2 cellular contexts compared by ENCODE assay signal in the genomic region with DNA sequence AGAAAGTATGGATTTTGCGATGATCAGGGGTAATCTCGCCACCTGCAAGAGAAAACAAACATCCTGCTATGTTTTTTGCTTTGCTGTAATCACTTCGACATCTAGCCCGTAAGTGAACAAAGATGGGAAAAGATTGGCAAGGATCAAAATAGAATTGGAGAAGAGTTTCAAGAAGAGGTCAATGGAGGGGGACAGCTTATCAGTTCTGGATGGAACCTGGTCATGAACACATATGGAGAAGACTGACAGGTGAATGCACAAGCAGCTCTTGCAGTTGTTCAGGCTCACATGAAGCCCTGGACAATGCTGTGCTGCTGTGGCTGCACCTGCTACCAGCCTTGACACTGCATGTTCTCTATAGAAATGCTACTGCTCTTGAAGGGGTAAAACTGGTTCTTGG.
TF ChIP-seq lines count a peak whose summit lies in the region.

No MANE protein-coding gene starts in this region.

TF ChIP-seq in SK-N-SH, 30 proteins besides CTCF, POLR2A, EP300 and RAD21 (continued from another document):
- TF ChIP-seq RXRA (IDR thresholded peaks at IDR 0.05; ENCODE audit: borderline replicate concordance, low read depth) (no peak), SIN3A (IDR thresholded peaks at IDR 0.05; ENCODE audit: borderline replicate concordance, low read depth, low read length) (no peak), RCOR1 (IDR thresholded peaks at IDR 0.05; ENCODE audit: low read length) (no peak), SMC3 (IDR thresholded peaks at IDR 0.05; ENCODE audit: low read depth, low read length) (no peak), TAF1 (IDR thresholded peaks at IDR 0.05; ENCODE audit: borderline replicate concordance, low read depth, low read length) (no peak), TCF12 (IDR thresholded peaks at IDR 0.05) (no peak), JUND (IDR thresholded peaks at IDR 0.05) (no peak), TEAD4 (IDR thresholded peaks at IDR 0.05; ENCODE audit: borderline replicate concordance, insufficient read depth) (no peak), MEF2A (IDR thresholded peaks at IDR 0.05; ENCODE audit: borderline replicate concordance, low read depth) (no peak), EZH2phosphoT487 (IDR thresholded peaks at IDR 0.05; ENCODE audit: borderline replicate concordance, low read depth) (no peak), CHD2 (IDR thresholded peaks at IDR 0.05; ENCODE audit: low read length, partially characterized antibody) (no peak), POLR2AphosphoS5 (IDR thresholded peaks at IDR 0.05; ENCODE audit: low read depth, low read length) (no peak), ELF1 (IDR thresholded peaks at IDR 0.05) (no peak), FOXJ3 (CRISPR knock-in tag; IDR thresholded peaks at IDR 0.05) (no peak), NFIC (IDR thresholded peaks at IDR 0.05; ENCODE audit: borderline replicate concordance) (no peak), GABPA (IDR thresholded peaks at IDR 0.05; ENCODE audit: low read depth) (no peak), PBX3 (IDR thresholded peaks at IDR 0.05) (no peak)
- TF ChIP-seq, protein P1, sequence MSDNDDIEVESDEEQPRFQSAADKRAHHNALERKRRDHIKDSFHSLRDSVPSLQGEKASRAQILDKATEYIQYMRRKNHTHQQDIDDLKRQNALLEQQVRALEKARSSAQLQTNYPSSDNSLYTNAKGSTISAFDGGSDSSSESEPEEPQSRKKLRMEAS (IDR thresholded peaks at IDR 0.05; ENCODE audit: low read depth) = no peak
- TF ChIP-seq, protein P2, sequence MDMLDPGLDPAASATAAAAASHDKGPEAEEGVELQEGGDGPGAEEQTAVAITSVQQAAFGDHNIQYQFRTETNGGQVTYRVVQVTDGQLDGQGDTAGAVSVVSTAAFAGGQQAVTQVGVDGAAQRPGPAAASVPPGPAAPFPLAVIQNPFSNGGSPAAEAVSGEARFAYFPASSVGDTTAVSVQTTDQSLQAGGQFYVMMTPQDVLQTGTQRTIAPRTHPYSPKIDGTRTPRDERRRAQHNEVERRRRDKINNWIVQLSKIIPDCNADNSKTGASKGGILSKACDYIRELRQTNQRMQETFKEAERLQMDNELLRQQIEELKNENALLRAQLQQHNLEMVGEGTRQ (IDR thresholded peaks at IDR 0.05; ENCODE audit: borderline replicate concordance, low read depth, low read length) = no peak

TF ChIP-seq in SK-N-SH treated with all-trans-retinoic acid at 6 μM for 48 hours, 23 proteins besides CTCF, POLR2A, EP300 and RAD21 (continued from another document):
- TF ChIP-seq TSHZ2 (CRISPR knock-in tag; IDR thresholded peaks at IDR 0.05) (no peak), ZFP30 (CRISPR knock-in tag; IDR thresholded peaks at IDR 0.05) (no peak), ZNF8 (CRISPR knock-in tag; IDR thresholded peaks at IDR 0.05) (no peak), RARB (CRISPR knock-in tag; IDR thresholded peaks at IDR 0.05) (no peak)
- TF ChIP-seq, protein P3, sequence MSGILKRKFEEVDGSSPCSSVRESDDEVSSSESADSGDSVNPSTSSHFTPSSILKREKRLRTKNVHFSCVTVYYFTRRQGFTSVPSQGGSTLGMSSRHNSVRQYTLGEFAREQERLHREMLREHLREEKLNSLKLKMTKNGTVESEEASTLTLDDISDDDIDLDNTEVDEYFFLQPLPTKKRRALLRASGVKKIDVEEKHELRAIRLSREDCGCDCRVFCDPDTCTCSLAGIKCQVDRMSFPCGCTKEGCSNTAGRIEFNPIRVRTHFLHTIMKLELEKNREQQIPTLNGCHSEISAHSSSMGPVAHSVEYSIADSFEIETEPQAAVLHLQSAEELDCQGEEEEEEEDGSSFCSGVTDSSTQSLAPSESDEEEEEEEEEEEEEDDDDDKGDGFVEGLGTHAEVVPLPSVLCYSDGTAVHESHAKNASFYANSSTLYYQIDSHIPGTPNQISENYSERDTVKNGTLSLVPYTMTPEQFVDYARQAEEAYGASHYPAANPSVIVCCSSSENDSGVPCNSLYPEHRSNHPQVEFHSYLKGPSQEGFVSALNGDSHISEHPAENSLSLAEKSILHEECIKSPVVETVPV (CRISPR knock-in tag; IDR thresholded peaks at IDR 0.05) = no peak
